In genomic region chr4:174522183-174523002, GRCh38 we compare ENCODE assay signal across 8 cellular contexts. TPM values are rescaled to one million over a fixed set of nuclear protein-coding genes. Genes with fewer than 3 reads are reported as not detected.
A peak's percentile ranks its signal among the peaks of the same experiment; 100 is the strongest.
DNase-seq lines count a peak whose midpoint lies in the region; ATAC-seq and TF ChIP-seq lines count a peak whose summit lies in the region.

TSS of gene HPGD (minus strand) at chr4:174522488. CDS start at chr4:174522451, 37 bp downstream.

- H3K4me1 Mint-ChIP-seq in natural killer cell, result peaks cover 12 to 34% of the 10 kb centered on the region in 2 donors
- H3K4me1 Mint-ChIP-seq in stimulated activated naive CD8-positive, alpha-beta T cell treated with anti-CD3 and anti-CD28 coated beads, Interleukin-15, amount 100 ng/mL, for 72 hours, result peaks cover 30% of the 10 kb centered on the region

- peaks cover 0 to 6% (median 0%) of the 10 kb centered on the region in 4 donors for H3K27me3 ChIP-seq in esophagus squamous epithelium

- peak within 1 kb of the TSS; percentile 79 to 91 (median 87) for H3K27ac ChIP-seq in esophagus squamous epithelium

- peak; percentile 73 for ATAC-seq in GM18517 (IDR thresholded peaks at IDR 0.05; ENCODE audit: unreplicated experiment)
- ATAC-seq in HG02885 (IDR thresholded peaks at IDR 0.05; ENCODE audit: poor library complexity, unreplicated experiment), result peak; percentile 82
- ATAC-seq in natural killer cell, result peak; percentile 91 to 94 (median 93)
- ATAC-seq in stimulated activated naive CD8-positive, alpha-beta T cell treated with anti-CD3 and anti-CD28 coated beads, Interleukin-15, amount 100 ng/mL, for 72 hours, result peak; percentile 95

- H3K4me3 Mint-ChIP-seq in natural killer cell, result peak within 1 kb of the TSS; percentile 95
- H3K4me3 Mint-ChIP-seq in stimulated activated naive CD8-positive, alpha-beta T cell treated with anti-CD3 and anti-CD28 coated beads, Interleukin-15, amount 100 ng/mL, for 72 hours, result peak within 1 kb of the TSS; percentile 88 to 90

- peak within 1 kb of the TSS; percentile 63 to 83 (median 76) for H3K4me3 ChIP-seq in esophagus squamous epithelium

- H3K36me3 ChIP-seq in esophagus squamous epithelium, result no peaks in the 10 kb centered on the region

- no peaks in the 10 kb centered on the region for H3K9me3 Mint-ChIP-seq in natural killer cell
- no peaks in the 10 kb centered on the region for H3K9me3 Mint-ChIP-seq in stimulated activated naive CD8-positive, alpha-beta T cell treated with anti-CD3 and anti-CD28 coated beads, Interleukin-15, amount 100 ng/mL, for 72 hours

- peaks cover 10 to 12% of the 10 kb centered on the region in 2 donors for H3K27me3 Mint-ChIP-seq in natural killer cell (ENCODE audit: low read depth in 2 of 2)
- no peaks in the 10 kb centered on the region for H3K27me3 Mint-ChIP-seq in stimulated activated naive CD8-positive, alpha-beta T cell treated with anti-CD3 and anti-CD28 coated beads, Interleukin-15, amount 100 ng/mL, for 72 hours

- peak in 2 of 4 donors; percentile 63 to 72 for TF ChIP-seq POLR2A in esophagus squamous epithelium (IDR thresholded peaks at IDR 0.05)

- no peaks in the 10 kb centered on the region for H3K9me3 ChIP-seq in esophagus squamous epithelium

- peak within 1 kb of the TSS; percentile 79 to 90 for H3K27ac Mint-ChIP-seq in natural killer cell
- peak within 1 kb of the TSS; percentile 67 to 96 for H3K27ac Mint-ChIP-seq in stimulated activated naive CD8-positive, alpha-beta T cell treated with anti-CD3 and anti-CD28 coated beads, Interleukin-15, amount 100 ng/mL, for 72 hours

- TF ChIP-seq CTCF in esophagus squamous epithelium (IDR thresholded peaks at IDR 0.05), result no peak
- TF ChIP-seq CTCF in natural killer cell (IDR thresholded peaks at IDR 0.05), result no peak

- WGBS in esophagus squamous epithelium, 2 donors, result 0% methylated on average over 6 to 19 of the region's 60 CpGs

- H3K36me3 Mint-ChIP-seq in natural killer cell, result no peaks in the 10 kb centered on the region

- intact Hi-C loops in esophagus squamous epithelium (cut with DNase I) (no loop called here), natural killer cell (cut with micrococcal nuclease) (loop anchor here (2.0 to 5.0 kb wide), 2 partner anchors 68 to 240 kb away; partner anchors contain the start of genes CEP44 and FBXO8)

- DNase-seq in NCI-H69 (lab: John Stamatoyannopoulos, UW) (peak; percentile 81), esophagus squamous epithelium (lab: John Stamatoyannopoulos, UW) (no peak), natural killer cell (peak; percentile 70), NCI-H774 (lab: John Stamatoyannopoulos, UW) (no peak)
- peak; percentile 78 for DNase-seq in activated CD8-positive, alpha-beta memory T cell treated with anti-CD3 and anti-CD28 coated beads, Interleukin-2, amount 50 U/mL, for 48 hours
- peak; percentile 83 to 86 for DNase-seq in stimulated activated naive CD8-positive, alpha-beta T cell treated with anti-CD3 and anti-CD28 coated beads, Interleukin-15, amount 100 ng/mL, for 72 hours

- peaks cover 7 to 68% (median 7%) of the 10 kb centered on the region in 3 donors for H3K4me1 ChIP-seq in esophagus squamous epithelium

RNA-seq across cellular contexts. Expression of gene HPGD, which starts in this region (rescaled TPM):
- total RNA-seq in esophagus squamous epithelium (100 to 1,000 TPM in 1 of 4 donors, 10 to 100 TPM in 3; 23.0 to 179 (median 45.4) TPM), natural killer cell (10 to 100 TPM in 2 of 3 donors, 1 to 10 TPM in 1; 2.2 to 26.7 (median 12.0) TPM)

Comparison
In these comparisons a context has a peak if more than half of its experiments do, and no peak if none do; other contexts are left out.
1. DNase-seq: peak in NCI-H69 (single experiment), activated CD8-positive, alpha-beta memory T cell treated with anti-CD3 and anti-CD28 coated beads, Interleukin-2, amount 50 U/mL, for 48 hours (single experiment), natural killer cell (single experiment) and stimulated activated naive CD8-positive, alpha-beta T cell treated with anti-CD3 and anti-CD28 coated beads, Interleukin-15, amount 100 ng/mL, for 72 hours (2 of 2); none in esophagus squamous epithelium (single experiment) and NCI-H774 (single experiment).
2. Peak in every context shown above with its lines, with median percentiles within 50 percentile points of each other: ATAC-seq.